ENCODE assay signal across 23 cellular contexts in genomic region chr15:101434032-101434920, GRCh38.
"Had no signal": no experiment of that assay in that cellular context is flagged by ENCODE, and none has a peak within 500 bp of the region (broad histone marks: within the 10 kb centered on the region; RNA-seq: fewer than 3 reads in every experiment).

No MANE protein-coding gene starts in this region.

- H3K4me3 Mint-ChIP-seq: activated naive CD8-positive, alpha-beta T cell treated with anti-CD3 and anti-CD28 coated beads, Interleukin-2, amount 50 U/mL, for 24 hours; activated T-helper 1 cell treated with anti-CD3 and anti-CD28 coated beads, Interleukin-12 subunit alpha, Interleukin-12 subunit beta, Interleukin-2, Interleukin-4 antibody, amounts not matched to agents 30 ng/mL and 10 ng/mL and 1 ng/mL, durations not matched to agents 14 hours and 24 hours and 36 hours; dendritic cell treated with granulocyte-macrophage colony-stimulating factor and Interleukin-4, amounts not matched to agents 40 ng/mL and 50 ng/mL, for 4 days; neural crest cell; T-helper 17 cell had no signal

- H3K27me3 ChIP-seq: body of pancreas, cardiac muscle cell, upper lobe of right lung had no signal

- H3K4me1 ChIP-seq: upper lobe of right lung had no signal

- H3K9me3 ChIP-seq: body of pancreas, left lung, mucosa of descending colon, upper lobe of right lung had no signal

- H3K4me1 Mint-ChIP-seq: activated naive CD8-positive, alpha-beta T cell treated with anti-CD3 and anti-CD28 coated beads, Interleukin-2, amount 50 U/mL, for 24 hours; T-helper 17 cell had no signal

- H3K4me3 ChIP-seq: body of pancreas, cardiac muscle cell, left lung, mucosa of descending colon, upper lobe of right lung had no signal

- ATAC-seq: activated naive CD8-positive, alpha-beta T cell treated with anti-CD3 and anti-CD28 coated beads, Interleukin-2, amount 50 U/mL, for 24 hours; body of pancreas; left lung; mucosa of descending colon; T-helper 17 cell; upper lobe of right lung had no signal

- H3K27ac ChIP-seq: body of pancreas, cardiac muscle cell, left lung, upper lobe of right lung had no signal

- H3K36me3 ChIP-seq: cardiac muscle cell, left lung, upper lobe of right lung had no signal

- DNase-seq: activated CD4-positive, alpha-beta T cell treated with anti-CD3 and anti-CD28 coated beads for 4 hours; activated CD4-positive, alpha-beta T cell treated with anti-CD3 and anti-CD28 coated beads, Interleukin-2, amount 50 U/mL, for 48 hours; activated CD4-positive, CD25-positive, alpha-beta regulatory T cell; activated gamma-delta T cell; activated naive CD4-positive, alpha-beta T cell treated with anti-CD3 and anti-CD28 coated beads, Interleukin-2, amount 50 U/mL, for 16 hours; activated naive CD8-positive, alpha-beta T cell treated with anti-CD3 and anti-CD28 coated beads, Interleukin-2, amount 50 U/mL, for 24 hours; anterior cingulate cortex; body of pancreas; effector CD8-positive, alpha-beta T cell; foreskin melanocyte; left lung; mucosa of descending colon; retina; stimulated activated CD4-positive, alpha-beta T cell treated with anti-CD3 and anti-CD28 coated beads, Interleukin-4, amount 100 ng/mL, for 24 hours; stimulated activated naive CD4-positive, alpha-beta T cell treated with Interleukin-2 at 50 U/mL for 16 hours; SW 1271; T-helper 17 cell; upper lobe of right lung had no signal

- H3K27ac Mint-ChIP-seq: activated naive CD8-positive, alpha-beta T cell treated with anti-CD3 and anti-CD28 coated beads, Interleukin-2, amount 50 U/mL, for 24 hours; activated T-helper 1 cell treated with anti-CD3 and anti-CD28 coated beads, Interleukin-12 subunit alpha, Interleukin-12 subunit beta, Interleukin-2, Interleukin-4 antibody, amounts not matched to agents 30 ng/mL and 10 ng/mL and 1 ng/mL, durations not matched to agents 14 hours and 24 hours and 36 hours; dendritic cell treated with granulocyte-macrophage colony-stimulating factor and Interleukin-4, amounts not matched to agents 40 ng/mL and 50 ng/mL, for 4 days; progenitor cell of endocrine pancreas; T-helper 17 cell had no signal

- H3K9me3 Mint-ChIP-seq: activated naive CD8-positive, alpha-beta T cell treated with anti-CD3 and anti-CD28 coated beads, Interleukin-2, amount 50 U/mL, for 24 hours; activated T-helper 1 cell treated with anti-CD3 and anti-CD28 coated beads, Interleukin-12 subunit alpha, Interleukin-12 subunit beta, Interleukin-2, Interleukin-4 antibody, amounts not matched to agents 30 ng/mL and 10 ng/mL and 1 ng/mL, durations not matched to agents 14 hours and 24 hours and 36 hours; dendritic cell treated with granulocyte-macrophage colony-stimulating factor and Interleukin-4, amounts not matched to agents 40 ng/mL and 50 ng/mL, for 4 days had no signal
